ENCODE assay signal across 8 cellular contexts in genomic region chr14:99793213-99794155, GRCh38. TPM values are rescaled to one million over a fixed set of nuclear protein-coding genes. Genes with fewer than 3 reads are reported as not detected.
DNase-seq lines count a peak whose midpoint lies in the region; ATAC-seq, FAIRE-seq and TF ChIP-seq lines count a peak whose summit lies in the region.

TSS of gene EML1 (plus strand) at chr14:99793413. CDS start at chr14:99793477, 64 bp downstream.

- no peak for FAIRE-seq in bronchial epithelial cell (lab: Jason Lieb, UNC)
- no peak for FAIRE-seq in small intestine (lab: Jason Lieb, UNC)

- H3K27ac ChIP-seq in small intestine (ENCODE audit: low read depth in 1 of 2, low read length in 1 of 2), result peak within 1 kb of the TSS in 1 of 2 donors; percentile 79

- TF ChIP-seq CTCF in GM12864 (IDR thresholded peaks at IDR 0.05; ENCODE audit: low read depth, low read length, missing control alignments) (peak; percentile 3), bronchial epithelial cell (IDR thresholded peaks at IDR 0.05; ENCODE audit: insufficient read depth, low read length, severe bottlenecking) (no peak)

- H3K27me3 ChIP-seq in bronchial epithelial cell (ENCODE audit: control insufficient read depth, insufficient read depth, low read length) (no peaks in the 10 kb centered on the region), small intestine (ENCODE audit: control insufficient read depth in 2 of 2, insufficient read depth in 2 of 2, low read length in 2 of 2) (peaks cover 0 to 5% of the 10 kb centered on the region in 2 donors)

- DNase-seq in GM12864 (ENCODE audit: low read depth) (no peak), NCI-H128 (lab: John Stamatoyannopoulos, UW; ENCODE audit: unreplicated experiment) (peak; percentile 59), bronchial epithelial cell (ENCODE audit: low read depth) (peak; percentile 20), iPS-NIHi11 (ENCODE audit: low spot score) (peak; percentile 100), small intestine (peak; percentile 27), OCI-M2 (lab: John Stamatoyannopoulos, UW; ENCODE audit: unreplicated experiment) (no peak)
- peak; percentile 34 to 56 (median 40) for DNase-seq in activated CD4-positive, CD25-positive, alpha-beta regulatory T cell (lab: John Stamatoyannopoulos, UW)

- H3K36me3 ChIP-seq in bronchial epithelial cell (ENCODE audit: control insufficient read depth, insufficient read depth, low read length) (no peaks in the 10 kb centered on the region), small intestine (ENCODE audit: control insufficient read depth in 2 of 2, insufficient read depth in 2 of 2, low read length in 2 of 2) (no peaks in the 10 kb centered on the region)

- WGBS in small intestine, 3 donors, result 1% methylated on average over 74 to 121 of the region's 121 CpGs

- no peaks in the 10 kb centered on the region for H3K9me3 ChIP-seq in small intestine (ENCODE audit: control insufficient read depth, low read depth)

- H3K4me1 ChIP-seq in small intestine (ENCODE audit: control insufficient read depth in 2 of 2, insufficient read depth in 1 of 2, low read depth in 1 of 2, low read length in 1 of 2), result no peaks in the 10 kb centered on the region

- H3K4me3 ChIP-seq in GM12864 (ENCODE audit: low read depth, low read length), result peak within 1 kb of the TSS; percentile 36
- peak within 1 kb of the TSS; percentile 34 for H3K4me3 ChIP-seq in bronchial epithelial cell (ENCODE audit: low read depth, low read length)
- H3K4me3 ChIP-seq in small intestine (ENCODE audit: low read depth in 1 of 2, low read length in 2 of 2), result peak within 1 kb of the TSS; percentile 12 to 67

- ATAC-seq in HG02588 (IDR thresholded peaks at IDR 0.05; ENCODE audit: unreplicated experiment), result peak; percentile 91

RNA-seq across cellular contexts. Expression of gene EML1, which starts in this region (rescaled TPM):
- 1.8 and 6.0 TPM in 2 replicates for total RNA-seq in bronchial epithelial cell
- polyA plus RNA-seq in small intestine, result 1 to 10 TPM in 2 of 3 donors, under 1 TPM in 1; 0.22 to 5.9 (median 5.7) TPM

Comparison
In these comparisons a context has a peak if more than half of its experiments do, and no peak if none do; other contexts are left out.
1. DNase-seq: peak in NCI-H128 (single experiment), activated CD4-positive, CD25-positive, alpha-beta regulatory T cell (4 of 4), bronchial epithelial cell (single experiment), iPS-NIHi11 (single experiment) and small intestine (single experiment); none in GM12864 (single experiment) and OCI-M2 (single experiment).
2. Peak in every context shown above with its lines, with median percentiles within 50 percentile points of each other: H3K4me3 ChIP-seq.